ENCODE assay signal across 1 cellular context in the genomic region with DNA sequence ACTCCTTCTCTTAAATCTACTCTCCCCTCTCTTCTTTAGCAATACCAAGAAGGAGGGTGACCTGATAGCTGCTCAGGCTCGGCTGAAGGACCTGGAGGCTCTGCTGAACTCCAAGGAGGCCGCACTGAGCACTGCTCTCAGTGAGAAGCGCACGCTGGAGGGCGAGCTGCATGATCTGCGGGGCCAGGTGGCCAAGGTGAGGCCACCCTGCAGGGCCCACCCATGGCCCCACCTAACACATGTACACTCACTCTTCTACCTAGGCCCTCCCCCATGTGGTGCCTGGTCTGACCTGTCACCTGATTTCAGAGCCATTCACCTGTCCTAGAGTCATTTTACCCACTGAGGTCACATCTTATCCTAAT.
TF ChIP-seq lines count a peak whose summit lies in the region.

No MANE protein-coding gene starts in this region.

TF ChIP-seq in HepG2, 621 proteins besides CTCF, POLR2A, EP300 and RAD21 (continued from another document and continues in another):
- TF ChIP-seq, protein P1, sequence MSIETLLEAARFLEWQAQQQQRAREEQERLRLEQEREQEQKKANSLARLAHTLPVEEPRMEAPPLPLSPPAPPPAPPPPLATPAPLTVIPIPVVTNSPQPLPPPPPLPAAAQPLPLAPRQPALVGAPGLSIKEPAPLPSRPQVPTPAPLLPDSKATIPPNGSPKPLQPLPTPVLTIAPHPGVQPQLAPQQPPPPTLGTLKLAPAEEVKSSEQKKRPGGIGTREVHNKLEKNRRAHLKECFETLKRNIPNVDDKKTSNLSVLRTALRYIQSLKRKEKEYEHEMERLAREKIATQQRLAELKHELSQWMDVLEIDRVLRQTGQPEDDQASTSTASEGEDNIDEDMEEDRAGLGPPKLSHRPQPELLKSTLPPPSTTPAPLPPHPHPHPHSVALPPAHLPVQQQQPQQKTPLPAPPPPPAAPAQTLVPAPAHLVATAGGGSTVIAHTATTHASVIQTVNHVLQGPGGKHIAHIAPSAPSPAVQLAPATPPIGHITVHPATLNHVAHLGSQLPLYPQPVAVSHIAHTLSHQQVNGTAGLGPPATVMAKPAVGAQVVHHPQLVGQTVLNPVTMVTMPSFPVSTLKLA (IDR thresholded peaks at IDR 0.05) = no peak
- TF ChIP-seq ZNF431 (CRISPR knock-in tag; IDR thresholded peaks at IDR 0.05; ENCODE audit: borderline replicate concordance, low read depth) (0 out of 2 replicates have a peak, but pooled peaks have one; percentile 47), ZZZ3 (CRISPR knock-in tag; IDR thresholded peaks at IDR 0.05; ENCODE audit: borderline replicate concordance) (no peak), SP1 (IDR thresholded peaks at IDR 0.05) (no peak), SP1 (CRISPR knock-in tag; IDR thresholded peaks at IDR 0.05) (no peak), DMAP1 (CRISPR knock-in tag; IDR thresholded peaks at IDR 0.05) (no peak), EEA1 (CRISPR knock-in tag; IDR thresholded peaks at IDR 0.05; ENCODE audit: borderline replicate concordance) (no peak), ZBTB38 (CRISPR knock-in tag; IDR thresholded peaks at IDR 0.05) (no peak), ZNF205 (CRISPR knock-in tag; IDR thresholded peaks at IDR 0.05) (no peak), STAT5B (CRISPR knock-in tag; IDR thresholded peaks at IDR 0.05) (no peak), SUZ12 (IDR thresholded peaks at IDR 0.05; ENCODE audit: low read depth, low read length) (no peak), FOXC1 (CRISPR knock-in tag; IDR thresholded peaks at IDR 0.05; ENCODE audit: borderline replicate concordance) (0 out of 2 replicates have a peak, but pooled peaks have one; percentile 14), SALL2 (CRISPR knock-in tag; IDR thresholded peaks at IDR 0.05) (peak; percentile 4; the same call in 1 of the 2 replicates), ZNF790 (CRISPR knock-in tag; IDR thresholded peaks at IDR 0.05; ENCODE audit: borderline replicate concordance) (no peak), KLF9 (CRISPR knock-in tag; IDR thresholded peaks at IDR 0.05; ENCODE audit: low read depth) (no peak)
- TF ChIP-seq, protein P2, sequence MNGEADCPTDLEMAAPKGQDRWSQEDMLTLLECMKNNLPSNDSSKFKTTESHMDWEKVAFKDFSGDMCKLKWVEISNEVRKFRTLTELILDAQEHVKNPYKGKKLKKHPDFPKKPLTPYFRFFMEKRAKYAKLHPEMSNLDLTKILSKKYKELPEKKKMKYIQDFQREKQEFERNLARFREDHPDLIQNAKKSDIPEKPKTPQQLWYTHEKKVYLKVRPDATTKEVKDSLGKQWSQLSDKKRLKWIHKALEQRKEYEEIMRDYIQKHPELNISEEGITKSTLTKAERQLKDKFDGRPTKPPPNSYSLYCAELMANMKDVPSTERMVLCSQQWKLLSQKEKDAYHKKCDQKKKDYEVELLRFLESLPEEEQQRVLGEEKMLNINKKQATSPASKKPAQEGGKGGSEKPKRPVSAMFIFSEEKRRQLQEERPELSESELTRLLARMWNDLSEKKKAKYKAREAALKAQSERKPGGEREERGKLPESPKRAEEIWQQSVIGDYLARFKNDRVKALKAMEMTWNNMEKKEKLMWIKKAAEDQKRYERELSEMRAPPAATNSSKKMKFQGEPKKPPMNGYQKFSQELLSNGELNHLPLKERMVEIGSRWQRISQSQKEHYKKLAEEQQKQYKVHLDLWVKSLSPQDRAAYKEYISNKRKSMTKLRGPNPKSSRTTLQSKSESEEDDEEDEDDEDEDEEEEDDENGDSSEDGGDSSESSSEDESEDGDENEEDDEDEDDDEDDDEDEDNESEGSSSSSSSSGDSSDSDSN (CRISPR knock-in tag; IDR thresholded peaks at IDR 0.05) = no peak
- TF ChIP-seq, protein P3, sequence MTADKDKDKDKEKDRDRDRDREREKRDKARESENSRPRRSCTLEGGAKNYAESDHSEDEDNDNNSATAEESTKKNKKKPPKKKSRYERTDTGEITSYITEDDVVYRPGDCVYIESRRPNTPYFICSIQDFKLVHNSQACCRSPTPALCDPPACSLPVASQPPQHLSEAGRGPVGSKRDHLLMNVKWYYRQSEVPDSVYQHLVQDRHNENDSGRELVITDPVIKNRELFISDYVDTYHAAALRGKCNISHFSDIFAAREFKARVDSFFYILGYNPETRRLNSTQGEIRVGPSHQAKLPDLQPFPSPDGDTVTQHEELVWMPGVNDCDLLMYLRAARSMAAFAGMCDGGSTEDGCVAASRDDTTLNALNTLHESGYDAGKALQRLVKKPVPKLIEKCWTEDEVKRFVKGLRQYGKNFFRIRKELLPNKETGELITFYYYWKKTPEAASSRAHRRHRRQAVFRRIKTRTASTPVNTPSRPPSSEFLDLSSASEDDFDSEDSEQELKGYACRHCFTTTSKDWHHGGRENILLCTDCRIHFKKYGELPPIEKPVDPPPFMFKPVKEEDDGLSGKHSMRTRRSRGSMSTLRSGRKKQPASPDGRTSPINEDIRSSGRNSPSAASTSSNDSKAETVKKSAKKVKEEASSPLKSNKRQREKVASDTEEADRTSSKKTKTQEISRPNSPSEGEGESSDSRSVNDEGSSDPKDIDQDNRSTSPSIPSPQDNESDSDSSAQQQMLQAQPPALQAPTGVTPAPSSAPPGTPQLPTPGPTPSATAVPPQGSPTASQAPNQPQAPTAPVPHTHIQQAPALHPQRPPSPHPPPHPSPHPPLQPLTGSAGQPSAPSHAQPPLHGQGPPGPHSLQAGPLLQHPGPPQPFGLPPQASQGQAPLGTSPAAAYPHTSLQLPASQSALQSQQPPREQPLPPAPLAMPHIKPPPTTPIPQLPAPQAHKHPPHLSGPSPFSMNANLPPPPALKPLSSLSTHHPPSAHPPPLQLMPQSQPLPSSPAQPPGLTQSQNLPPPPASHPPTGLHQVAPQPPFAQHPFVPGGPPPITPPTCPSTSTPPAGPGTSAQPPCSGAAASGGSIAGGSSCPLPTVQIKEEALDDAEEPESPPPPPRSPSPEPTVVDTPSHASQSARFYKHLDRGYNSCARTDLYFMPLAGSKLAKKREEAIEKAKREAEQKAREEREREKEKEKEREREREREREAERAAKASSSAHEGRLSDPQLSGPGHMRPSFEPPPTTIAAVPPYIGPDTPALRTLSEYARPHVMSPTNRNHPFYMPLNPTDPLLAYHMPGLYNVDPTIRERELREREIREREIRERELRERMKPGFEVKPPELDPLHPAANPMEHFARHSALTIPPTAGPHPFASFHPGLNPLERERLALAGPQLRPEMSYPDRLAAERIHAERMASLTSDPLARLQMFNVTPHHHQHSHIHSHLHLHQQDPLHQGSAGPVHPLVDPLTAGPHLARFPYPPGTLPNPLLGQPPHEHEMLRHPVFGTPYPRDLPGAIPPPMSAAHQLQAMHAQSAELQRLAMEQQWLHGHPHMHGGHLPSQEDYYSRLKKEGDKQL (CRISPR knock-in tag; IDR thresholded peaks at IDR 0.05; ENCODE audit: low read depth) = no peak
- TF ChIP-seq, protein P4, sequence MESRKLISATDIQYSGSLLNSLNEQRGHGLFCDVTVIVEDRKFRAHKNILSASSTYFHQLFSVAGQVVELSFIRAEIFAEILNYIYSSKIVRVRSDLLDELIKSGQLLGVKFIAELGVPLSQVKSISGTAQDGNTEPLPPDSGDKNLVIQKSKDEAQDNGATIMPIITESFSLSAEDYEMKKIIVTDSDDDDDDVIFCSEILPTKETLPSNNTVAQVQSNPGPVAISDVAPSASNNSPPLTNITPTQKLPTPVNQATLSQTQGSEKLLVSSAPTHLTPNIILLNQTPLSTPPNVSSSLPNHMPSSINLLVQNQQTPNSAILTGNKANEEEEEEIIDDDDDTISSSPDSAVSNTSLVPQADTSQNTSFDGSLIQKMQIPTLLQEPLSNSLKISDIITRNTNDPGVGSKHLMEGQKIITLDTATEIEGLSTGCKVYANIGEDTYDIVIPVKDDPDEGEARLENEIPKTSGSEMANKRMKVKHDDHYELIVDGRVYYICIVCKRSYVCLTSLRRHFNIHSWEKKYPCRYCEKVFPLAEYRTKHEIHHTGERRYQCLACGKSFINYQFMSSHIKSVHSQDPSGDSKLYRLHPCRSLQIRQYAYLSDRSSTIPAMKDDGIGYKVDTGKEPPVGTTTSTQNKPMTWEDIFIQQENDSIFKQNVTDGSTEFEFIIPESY (CRISPR knock-in tag; IDR thresholded peaks at IDR 0.05) = no peak
- TF ChIP-seq, protein P5, sequence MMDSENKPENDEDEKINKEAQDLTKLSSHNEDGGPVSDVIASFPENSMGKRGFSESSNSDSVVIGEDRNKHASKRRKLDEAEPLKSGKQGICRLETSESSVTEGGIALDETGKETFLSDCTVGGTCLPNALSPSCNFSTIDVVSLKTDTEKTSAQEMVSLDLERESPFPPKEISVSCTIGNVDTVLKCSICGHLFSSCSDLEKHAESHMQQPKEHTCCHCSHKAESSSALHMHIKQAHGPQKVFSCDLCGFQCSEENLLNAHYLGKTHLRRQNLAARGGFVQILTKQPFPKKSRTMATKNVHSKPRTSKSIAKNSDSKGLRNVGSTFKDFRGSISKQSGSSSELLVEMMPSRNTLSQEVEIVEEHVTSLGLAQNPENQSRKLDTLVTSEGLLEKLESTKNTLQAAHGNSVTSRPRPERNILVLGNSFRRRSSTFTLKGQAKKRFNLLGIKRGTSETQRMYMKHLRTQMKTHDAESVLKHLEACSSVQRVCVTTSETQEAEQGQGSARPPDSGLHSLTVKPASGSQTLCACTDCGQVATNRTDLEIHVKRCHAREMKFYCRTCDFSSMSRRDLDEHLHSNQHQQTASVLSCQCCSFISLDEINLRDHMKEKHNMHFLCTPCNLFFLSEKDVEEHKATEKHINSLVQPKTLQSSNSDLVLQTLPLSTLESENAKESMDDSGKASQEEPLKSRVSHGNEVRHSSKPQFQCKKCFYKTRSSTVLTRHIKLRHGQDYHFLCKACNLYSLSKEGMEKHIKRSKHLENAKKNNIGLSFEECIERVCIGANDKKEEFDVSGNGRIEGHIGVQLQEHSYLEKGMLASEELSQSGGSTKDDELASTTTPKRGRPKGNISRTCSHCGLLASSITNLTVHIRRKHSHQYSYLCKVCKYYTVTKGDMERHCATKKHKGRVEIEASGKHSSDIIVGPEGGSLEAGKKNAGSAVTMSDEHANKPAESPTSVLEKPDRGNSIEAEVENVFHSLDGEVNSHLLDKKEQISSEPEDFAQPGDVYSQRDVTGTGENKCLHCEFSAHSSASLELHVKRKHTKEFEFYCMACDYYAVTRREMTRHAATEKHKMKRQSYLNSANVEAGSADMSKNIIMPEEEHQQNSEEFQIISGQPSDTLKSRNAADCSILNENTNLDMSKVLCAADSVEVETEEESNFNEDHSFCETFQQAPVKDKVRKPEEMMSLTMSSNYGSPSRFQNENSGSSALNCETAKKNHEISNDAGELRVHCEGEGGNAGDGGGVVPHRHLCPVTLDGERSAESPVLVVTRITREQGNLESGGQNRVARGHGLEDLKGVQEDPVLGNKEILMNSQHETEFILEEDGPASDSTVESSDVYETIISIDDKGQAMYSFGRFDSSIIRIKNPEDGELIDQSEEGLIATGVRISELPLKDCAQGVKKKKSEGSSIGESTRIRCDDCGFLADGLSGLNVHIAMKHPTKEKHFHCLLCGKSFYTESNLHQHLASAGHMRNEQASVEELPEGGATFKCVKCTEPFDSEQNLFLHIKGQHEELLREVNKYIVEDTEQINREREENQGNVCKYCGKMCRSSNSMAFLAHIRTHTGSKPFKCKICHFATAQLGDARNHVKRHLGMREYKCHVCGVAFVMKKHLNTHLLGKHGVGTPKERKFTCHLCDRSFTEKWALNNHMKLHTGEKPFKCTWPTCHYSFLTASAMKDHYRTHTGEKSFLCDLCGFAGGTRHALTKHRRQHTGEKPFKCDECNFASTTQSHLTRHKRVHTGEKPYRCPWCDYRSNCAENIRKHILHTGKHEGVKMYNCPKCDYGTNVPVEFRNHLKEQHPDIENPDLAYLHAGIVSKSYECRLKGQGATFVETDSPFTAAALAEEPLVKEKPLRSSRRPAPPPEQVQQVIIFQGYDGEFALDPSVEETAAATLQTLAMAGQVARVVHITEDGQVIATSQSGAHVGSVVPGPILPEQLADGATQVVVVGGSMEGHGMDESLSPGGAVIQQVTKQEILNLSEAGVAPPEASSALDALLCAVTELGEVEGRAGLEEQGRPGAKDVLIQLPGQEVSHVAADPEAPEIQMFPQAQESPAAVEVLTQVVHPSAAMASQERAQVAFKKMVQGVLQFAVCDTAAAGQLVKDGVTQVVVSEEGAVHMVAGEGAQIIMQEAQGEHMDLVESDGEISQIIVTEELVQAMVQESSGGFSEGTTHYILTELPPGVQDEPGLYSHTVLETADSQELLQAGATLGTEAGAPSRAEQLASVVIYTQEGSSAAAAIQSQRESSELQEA (CRISPR knock-in tag; IDR thresholded peaks at IDR 0.05; ENCODE audit: not compliant biosample characterization) = no peak
- TF ChIP-seq, protein P6, sequence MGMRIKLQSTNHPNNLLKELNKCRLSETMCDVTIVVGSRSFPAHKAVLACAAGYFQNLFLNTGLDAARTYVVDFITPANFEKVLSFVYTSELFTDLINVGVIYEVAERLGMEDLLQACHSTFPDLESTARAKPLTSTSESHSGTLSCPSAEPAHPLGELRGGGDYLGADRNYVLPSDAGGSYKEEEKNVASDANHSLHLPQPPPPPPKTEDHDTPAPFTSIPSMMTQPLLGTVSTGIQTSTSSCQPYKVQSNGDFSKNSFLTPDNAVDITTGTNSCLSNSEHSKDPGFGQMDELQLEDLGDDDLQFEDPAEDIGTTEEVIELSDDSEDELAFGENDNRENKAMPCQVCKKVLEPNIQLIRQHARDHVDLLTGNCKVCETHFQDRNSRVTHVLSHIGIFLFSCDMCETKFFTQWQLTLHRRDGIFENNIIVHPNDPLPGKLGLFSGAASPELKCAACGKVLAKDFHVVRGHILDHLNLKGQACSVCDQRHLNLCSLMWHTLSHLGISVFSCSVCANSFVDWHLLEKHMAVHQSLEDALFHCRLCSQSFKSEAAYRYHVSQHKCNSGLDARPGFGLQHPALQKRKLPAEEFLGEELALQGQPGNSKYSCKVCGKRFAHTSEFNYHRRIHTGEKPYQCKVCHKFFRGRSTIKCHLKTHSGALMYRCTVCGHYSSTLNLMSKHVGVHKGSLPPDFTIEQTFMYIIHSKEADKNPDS (CRISPR knock-in tag; IDR thresholded peaks at IDR 0.05) = 0 out of 2 replicates have a peak, but pooled peaks have one; percentile 2
- TF ChIP-seq, protein P7, sequence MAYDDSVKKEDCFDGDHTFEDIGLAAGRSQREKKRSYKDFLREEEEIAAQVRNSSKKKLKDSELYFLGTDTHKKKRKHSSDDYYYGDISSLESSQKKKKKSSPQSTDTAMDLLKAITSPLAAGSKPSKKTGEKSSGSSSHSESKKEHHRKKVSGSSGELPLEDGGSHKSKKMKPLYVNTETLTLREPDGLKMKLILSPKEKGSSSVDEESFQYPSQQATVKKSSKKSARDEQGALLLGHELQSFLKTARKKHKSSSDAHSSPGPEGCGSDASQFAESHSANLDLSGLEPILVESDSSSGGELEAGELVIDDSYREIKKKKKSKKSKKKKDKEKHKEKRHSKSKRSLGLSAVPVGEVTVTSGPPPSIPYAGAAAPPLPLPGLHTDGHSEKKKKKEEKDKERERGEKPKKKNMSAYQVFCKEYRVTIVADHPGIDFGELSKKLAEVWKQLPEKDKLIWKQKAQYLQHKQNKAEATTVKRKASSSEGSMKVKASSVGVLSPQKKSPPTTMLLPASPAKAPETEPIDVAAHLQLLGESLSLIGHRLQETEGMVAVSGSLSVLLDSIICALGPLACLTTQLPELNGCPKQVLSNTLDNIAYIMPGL (CRISPR knock-in tag; IDR thresholded peaks at IDR 0.05; ENCODE audit: borderline replicate concordance in 1 of 2, low read depth in 1 of 2) = peak in 1 of 2 experiments; percentile 41; a peak in 2 of 4 replicates
- TF ChIP-seq, protein P8, sequence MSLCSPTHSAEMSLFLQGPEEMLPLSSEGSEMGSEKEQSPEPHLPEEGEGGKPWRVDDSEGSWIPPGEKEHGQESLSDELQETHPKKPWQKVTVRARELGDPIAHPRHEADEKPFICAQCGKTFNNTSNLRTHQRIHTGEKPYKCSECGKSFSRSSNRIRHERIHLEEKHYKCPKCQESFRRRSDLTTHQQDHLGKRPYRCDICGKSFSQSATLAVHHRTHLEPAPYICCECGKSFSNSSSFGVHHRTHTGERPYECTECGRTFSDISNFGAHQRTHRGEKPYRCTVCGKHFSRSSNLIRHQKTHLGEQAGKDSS (CRISPR knock-in tag; IDR thresholded peaks at IDR 0.05; ENCODE audit: borderline replicate concordance, low read depth) = 0 out of 2 replicates have a peak, but pooled peaks have one; percentile 12
